In genomic region chr1:243680861-243681260, GRCh38 we compare ENCODE assay signal across 31 cellular contexts.
"Had no signal": no experiment of that assay in that cellular context is flagged by ENCODE, and none has a peak within 500 bp of the region (broad histone marks: within the 10 kb centered on the region; RNA-seq: fewer than 3 reads in every experiment).

No MANE protein-coding gene starts in this region.

- H3K27ac ChIP-seq: ascending aorta, cardiac muscle cell, SJCRH30, SK-N-MC, WERI-Rb-1 had no signal

- DNase-seq: activated CD4-positive, alpha-beta T cell treated with anti-CD3 and anti-CD28 coated beads for 1 hour; activated CD4-positive, alpha-beta T cell treated with anti-CD3 and anti-CD28 coated beads, Interleukin-2, amount 10 ng/mL, durations not matched to agents 24 days and 14 days; activated CD4-positive, alpha-beta T cell treated with anti-CD3 and anti-CD28 coated beads, Interleukin-2, amount 50 U/mL, for 4 hours; activated CD4-positive, CD25-positive, alpha-beta regulatory T cell; activated CD8-positive, alpha-beta T cell treated with anti-CD3 and anti-CD28 coated beads for 36 hours; activated gamma-delta T cell; activated naive CD4-positive, alpha-beta T cell treated with Interleukin-2 at 50 U/mL for 16 hours; activated naive CD8-positive, alpha-beta T cell treated with anti-CD3 and anti-CD28 coated beads, Interleukin-2, amount 10 ng/mL, durations not matched to agents 7 days and 5 days; activated T-cell treated with anti-CD3 and anti-CD28 coated beads, Interleukin-2, amount 50 U/mL, for 24 hours; amygdala; NCI-H1092 treated with DMSO at 0.1 percent for 48 hours; NCI-H1417; NCI-H146; NCI-H187 treated with DMSO at 0.1 percent for 48 hours; NCI-H2081; NCI-H2171 treated with DMSO at 0.1 percent for 48 hours; NCI-H2227 treated with DMSO at 0.1 percent for 48 hours; NCI-H446 treated with DMSO at 0.1 percent for 48 hours; NCI-H524; NCI-H69; NCI-H82; SHP77; SJCRH30; WERI-Rb-1 had no signal

- H3K27me3 ChIP-seq: ascending aorta, cardiac muscle cell, SJCRH30 had no signal

- H3K36me3 ChIP-seq: cardiac muscle cell had no signal

- H3K4me1 ChIP-seq: ascending aorta, SJCRH30 had no signal

- H3K4me1 Mint-ChIP-seq: activated CD4-positive, alpha-beta T cell treated with anti-CD3 and anti-CD28 coated beads, Interleukin-2, amount 10 ng/mL, durations not matched to agents 24 days and 14 days; activated naive CD8-positive, alpha-beta T cell treated with anti-CD3 and anti-CD28 coated beads, Interleukin-2, amount 10 ng/mL, durations not matched to agents 7 days and 5 days had no signal

- ATAC-seq: activated CD8-positive, alpha-beta T cell treated with anti-CD3 and anti-CD28 coated beads for 36 hours; Panc1 had no signal

- H3K4me3 Mint-ChIP-seq: activated CD4-positive, alpha-beta T cell treated with anti-CD3 and anti-CD28 coated beads, Interleukin-2, amount 10 ng/mL, durations not matched to agents 24 days and 14 days; activated CD8-positive, alpha-beta T cell treated with anti-CD3 and anti-CD28 coated beads for 36 hours; activated naive CD4-positive, alpha-beta T cell treated with anti-CD3 and anti-CD28 coated beads, Interleukin-2, amount 50 U/mL, for 24 hours; activated naive CD8-positive, alpha-beta T cell treated with anti-CD3 and anti-CD28 coated beads, Interleukin-2, amount 10 ng/mL, durations not matched to agents 7 days and 5 days; activated T-cell treated with anti-CD3 and anti-CD28 coated beads, Interleukin-2, amount 50 U/mL, for 24 hours; central memory CD8-positive, alpha-beta T cell had no signal

- H3K9me3 Mint-ChIP-seq: activated CD8-positive, alpha-beta T cell treated with anti-CD3 and anti-CD28 coated beads for 36 hours; activated naive CD4-positive, alpha-beta T cell treated with anti-CD3 and anti-CD28 coated beads, Interleukin-2, amount 50 U/mL, for 24 hours; activated naive CD8-positive, alpha-beta T cell treated with anti-CD3 and anti-CD28 coated beads, Interleukin-2, amount 10 ng/mL, durations not matched to agents 7 days and 5 days; activated T-cell treated with anti-CD3 and anti-CD28 coated beads, Interleukin-2, amount 50 U/mL, for 24 hours; activated T-helper 2 cell treated with anti-CD3 and anti-CD28 coated beads, Interferon-gamma antibody, Interleukin-2, Interleukin-4, amounts not matched to agents 10 μg/mL and 5 μg/mL and 100 μg/mL, durations not matched to agents 14 hours and 24 hours and 36 hours; central memory CD8-positive, alpha-beta T cell had no signal

- H3K27me3 Mint-ChIP-seq: activated CD4-positive, alpha-beta T cell treated with anti-CD3 and anti-CD28 coated beads, Interleukin-2, amount 10 ng/mL, durations not matched to agents 24 days and 14 days; activated CD8-positive, alpha-beta T cell treated with anti-CD3 and anti-CD28 coated beads for 36 hours; activated naive CD4-positive, alpha-beta T cell treated with anti-CD3 and anti-CD28 coated beads, Interleukin-2, amount 50 U/mL, for 24 hours; activated naive CD8-positive, alpha-beta T cell treated with anti-CD3 and anti-CD28 coated beads, Interleukin-2, amount 10 ng/mL, durations not matched to agents 7 days and 5 days; activated T-cell treated with anti-CD3 and anti-CD28 coated beads, Interleukin-2, amount 50 U/mL, for 24 hours; central memory CD8-positive, alpha-beta T cell had no signal

- H3K4me3 ChIP-seq: ascending aorta, cardiac muscle cell, SJCRH30, SK-N-MC had no signal

- H3K27ac Mint-ChIP-seq: activated CD4-positive, alpha-beta T cell treated with anti-CD3 and anti-CD28 coated beads, Interleukin-2, amount 10 ng/mL, durations not matched to agents 24 days and 14 days; activated CD8-positive, alpha-beta T cell treated with anti-CD3 and anti-CD28 coated beads for 36 hours; activated naive CD4-positive, alpha-beta T cell treated with anti-CD3 and anti-CD28 coated beads, Interleukin-2, amount 50 U/mL, for 24 hours; activated naive CD8-positive, alpha-beta T cell treated with anti-CD3 and anti-CD28 coated beads, Interleukin-2, amount 10 ng/mL, durations not matched to agents 7 days and 5 days; activated T-cell treated with anti-CD3 and anti-CD28 coated beads, Interleukin-2, amount 50 U/mL, for 24 hours; activated T-helper 2 cell treated with anti-CD3 and anti-CD28 coated beads, Interferon-gamma antibody, Interleukin-2, Interleukin-4, amounts not matched to agents 10 μg/mL and 5 μg/mL and 100 μg/mL, durations not matched to agents 14 hours and 24 hours and 36 hours had no signal
